In genomic region chr2:152200562-152201465, GRCh38 we compare ENCODE assay signal across 8 cellular contexts. TPM values are rescaled to one million over a fixed set of nuclear protein-coding genes. Genes with fewer than 3 reads are reported as not detected.
A peak's percentile ranks its signal among the peaks of the same experiment; 100 is the strongest.
DNase-seq lines count a peak whose midpoint lies in the region; ATAC-seq and TF ChIP-seq lines count a peak whose summit lies in the region.

No MANE protein-coding gene starts in this region.

- H3K4me1 ChIP-seq in lower lobe of right lung = peaks cover 7% of the 10 kb centered on the region

- intact Hi-C loops in activated naive CD4-positive, alpha-beta T cell treated with anti-CD3 and anti-CD28 coated beads for 36 hours (cut with micrococcal nuclease) = no loop called here
- intact Hi-C loops in lower lobe of right lung (cut with DNase I) = no loop called here

- ATAC-seq in lower lobe of right lung (peak; percentile 86 to 94), GM18520 (IDR thresholded peaks at IDR 0.05; ENCODE audit: unreplicated experiment) (no peak), HG03025 (IDR thresholded peaks at IDR 0.05; ENCODE audit: low FRiP score, unreplicated experiment) (no peak)

- no peaks in the 10 kb centered on the region for H3K36me3 Mint-ChIP-seq in activated naive CD4-positive, alpha-beta T cell treated with anti-CD3 and anti-CD28 coated beads for 36 hours (ENCODE audit: low read depth)

- H3K4me1 Mint-ChIP-seq in activated naive CD4-positive, alpha-beta T cell treated with anti-CD3 and anti-CD28 coated beads for 36 hours (ENCODE audit: low read depth) = peaks cover 3% of the 10 kb centered on the region

- H3K27ac Mint-ChIP-seq in activated naive CD4-positive, alpha-beta T cell treated with anti-CD3 and anti-CD28 coated beads for 36 hours = no peak overlapping the region

- CTCF ChIA-PET in activated naive CD4-positive, alpha-beta T cell treated with anti-CD3 and anti-CD28 coated beads for 36 hours (lab: Charles Lee) = interaction anchor here (0.6 to 1.8 kb wide), 2 partner anchors 435 to 531 kb away, joined by 3 to 7 read pairs; no protein-coding TSS in a partner anchor

- peaks cover 1% of the 10 kb centered on the region for H3K9me3 Mint-ChIP-seq in activated naive CD4-positive, alpha-beta T cell treated with anti-CD3 and anti-CD28 coated beads for 36 hours

- no peak overlapping the region for H3K27ac ChIP-seq in lower lobe of right lung

- H3K27me3 Mint-ChIP-seq in activated naive CD4-positive, alpha-beta T cell treated with anti-CD3 and anti-CD28 coated beads for 36 hours (ENCODE audit: low read depth) = peaks cover 30% of the 10 kb centered on the region

- no peaks in the 10 kb centered on the region for H3K27me3 ChIP-seq in lower lobe of right lung (ENCODE audit: low read depth)

- TF ChIP-seq CTCF in choroid plexus epithelial cell (conservative IDR thresholded peaks at IDR 0.05; ENCODE audit: low read depth, low read length) (no peak), lower lobe of right lung (IDR thresholded peaks at IDR 0.05) (no peak)

- peak; percentile 66 for DNase-seq in activated naive CD4-positive, alpha-beta T cell treated with anti-CD3 and anti-CD28 coated beads for 36 hours
- DNase-seq in activated naive CD4-positive, alpha-beta T cell treated with Interleukin-2 at 50 U/mL for 16 hours = no peak
- DNase-seq in NCI-H460 (ENCODE audit: extremely low read depth, low read depth) = peak; percentile 100
- DNase-seq in choroid plexus epithelial cell (ENCODE audit: low read depth) = peak; percentile 90
- peak; percentile 63 for DNase-seq in lower lobe of right lung
- peak; percentile 82 for DNase-seq in ureter (ENCODE audit: low spot score)

- peaks cover 3% of the 10 kb centered on the region for H3K9me3 ChIP-seq in lower lobe of right lung

- no peaks in the 10 kb centered on the region for H3K36me3 ChIP-seq in lower lobe of right lung

- H3K4me3 ChIP-seq in choroid plexus epithelial cell (ENCODE audit: low read depth, low read length) (no peak overlapping the region), lower lobe of right lung (no peak overlapping the region)

- no peak overlapping the region for H3K4me3 Mint-ChIP-seq in activated naive CD4-positive, alpha-beta T cell treated with anti-CD3 and anti-CD28 coated beads for 36 hours

RNA-seq across cellular contexts. Expression of gene STAM2, which starts 25.3 kb away (rescaled TPM):
- 10 to 100 TPM in 1 of 2 experiments, 1 to 10 TPM in 1; 9.6 to 10.8 TPM for total RNA-seq in activated naive CD4-positive, alpha-beta T cell treated with anti-CD3 and anti-CD28 coated beads for 36 hours
- 24.5 and 27.5 TPM in 2 replicates for total RNA-seq in NCI-H460 (2014; rRNA removed; shearing (Covaris generic))
- polyA plus RNA-seq in NCI-H460 (2014; cell fraction: nucleus; rRNA removed) = 18.6 and 27.8 TPM in 2 replicates
- total RNA-seq in lower lobe of right lung (39.8 TPM), ureter (54.0 TPM)

Comparison
In these comparisons a context has a peak if more than half of its experiments do, and no peak if none do; other contexts are left out.
1. ATAC-seq: peak in lower lobe of right lung (2 of 2); none in GM18520 (single experiment) and HG03025 (single experiment).